ENCODE assay signal across 1 cellular context in genomic region chr3:133548090-133548489, GRCh38.
TF ChIP-seq lines count a peak whose summit lies in the region.

No MANE protein-coding gene starts in this region.

TF ChIP-seq in SK-N-SH treated with all-trans-retinoic acid at 6 μM for 48 hours, 23 proteins besides CTCF, POLR2A, EP300 and RAD21 (continued from another document):
- no peak for TF ChIP-seq ZFP30 (CRISPR knock-in tag; IDR thresholded peaks at IDR 0.05)
- no peak for TF ChIP-seq ESRRG (CRISPR knock-in tag; IDR thresholded peaks at IDR 0.05)
- TF ChIP-seq ARNTL (CRISPR knock-in tag; IDR thresholded peaks at IDR 0.05; ENCODE audit: borderline replicate concordance, low read depth) = no peak
- TF ChIP-seq CSRNP3 (CRISPR knock-in tag; IDR thresholded peaks at IDR 0.05) = no peak
- no peak for TF ChIP-seq TCF4 (CRISPR knock-in tag; IDR thresholded peaks at IDR 0.05; ENCODE audit: borderline replicate concordance)
- TF ChIP-seq ISL1 (CRISPR knock-in tag; IDR thresholded peaks at IDR 0.05) = no peak
- no peak for TF ChIP-seq POU6F1 (CRISPR knock-in tag; IDR thresholded peaks at IDR 0.05; ENCODE audit: borderline replicate concordance, low read depth)
- no peak for TF ChIP-seq CREB5 (CRISPR knock-in tag; IDR thresholded peaks at IDR 0.05; ENCODE audit: low read depth)
- TF ChIP-seq RARB (CRISPR knock-in tag; IDR thresholded peaks at IDR 0.05) = no peak
- no peak for TF ChIP-seq ZC3H10 (CRISPR knock-in tag; IDR thresholded peaks at IDR 0.05)
- TF ChIP-seq TOX (CRISPR knock-in tag; IDR thresholded peaks at IDR 0.05; ENCODE audit: borderline replicate concordance) = no peak
